In genomic region chr3:51828297-51828696, GRCh38 we compare ENCODE assay signal across 44 cellular contexts. TPM values are rescaled to one million over a fixed set of nuclear protein-coding genes. Genes with fewer than 3 reads are reported as not detected.
"Had no signal": no experiment of that assay in that cellular context is flagged by ENCODE, and none has a peak within 500 bp of the region (broad histone marks: within the 10 kb centered on the region; RNA-seq: fewer than 3 reads in every experiment).

No MANE protein-coding gene starts in this region.

- H3K36me3 Mint-ChIP-seq: activated naive CD4-positive, alpha-beta T cell treated with anti-CD3 and anti-CD28 coated beads, Interleukin-2, amount 10 ng/mL, durations not matched to agents 7 days and 5 days; activated naive CD8-positive, alpha-beta T cell treated with anti-CD3 and anti-CD28 coated beads, Interleukin-2, amount 10 ng/mL, durations not matched to agents 7 days and 5 days; brain had no signal

- H3K27ac ChIP-seq: adrenal gland, ascending aorta, body of pancreas, brain microvascular endothelial cell, breast epithelium, cardiac muscle cell had no signal

- H3K27me3 ChIP-seq: adrenal gland, ascending aorta, body of pancreas, brain microvascular endothelial cell, breast epithelium, cardiac muscle cell had no signal

- H3K27me3 Mint-ChIP-seq: activated T-helper 17 cell treated with anti-CD3 and anti-CD28 coated beads, Interleukin-2, amount 50 U/mL, for 72 hours had no signal

- H3K4me1 ChIP-seq: adrenal gland, ascending aorta, body of pancreas, breast epithelium had no signal

- H3K9me3 ChIP-seq: ascending aorta had no signal

- H3K4me3 Mint-ChIP-seq: activated naive CD4-positive, alpha-beta T cell treated with anti-CD3 and anti-CD28 coated beads for 36 hours; activated naive CD4-positive, alpha-beta T cell treated with anti-CD3 and anti-CD28 coated beads, Interleukin-2, amount 10 ng/mL, durations not matched to agents 7 days and 5 days; activated naive CD4-positive, alpha-beta T cell treated with anti-CD3 and anti-CD28 coated beads, Interleukin-2, amount 50 U/mL, for 24 hours; activated naive CD8-positive, alpha-beta T cell; activated naive CD8-positive, alpha-beta T cell treated with anti-CD3 and anti-CD28 coated beads for 36 hours; activated naive CD8-positive, alpha-beta T cell treated with anti-CD3 and anti-CD28 coated beads, Interleukin-2, amount 10 ng/mL, durations not matched to agents 7 days and 5 days; activated naive CD8-positive, alpha-beta T cell treated with anti-CD3 and anti-CD28 coated beads, Interleukin-2, amount 50 U/mL, for 24 hours; activated T-cell treated with anti-CD3 and anti-CD28 coated beads, Interleukin-2, amount 50 U/mL, for 24 hours; activated T-cell treated with anti-CD3 and anti-CD28 coated beads, Interleukin-2, amount 50 U/mL, for 4 hours; activated T-cell treated with anti-CD3 and anti-CD28 coated beads, Interleukin-2, amount 50 U/mL, for 72 hours; activated T-helper 1 cell treated with anti-CD3 and anti-CD28 coated beads, Interleukin-12 subunit alpha, Interleukin-12 subunit beta, Interleukin-2, Interleukin-4 antibody, amounts not matched to agents 30 ng/mL and 10 ng/mL and 1 ng/mL, durations not matched to agents 14 hours and 24 hours and 36 hours; activated T-helper 17 cell treated with anti-CD3 and anti-CD28 coated beads, Interleukin-2, amount 50 U/mL, for 72 hours; brain; central memory CD8-positive, alpha-beta T cell had no signal

- H3K36me3 ChIP-seq: adrenal gland, ascending aorta, brain microvascular endothelial cell, breast epithelium, cardiac muscle cell had no signal

- DNase-seq: activated effector memory CD4-positive, alpha-beta T cell treated with anti-CD3 and anti-CD28 coated beads, Interleukin-2, amount 50 U/mL, for 16 hours; activated effector memory CD4-positive, alpha-beta T cell treated with Interleukin-2 at 50 U/mL for 16 hours; activated gamma-delta T cell; activated gamma-delta T cell treated with Interleukin-2 at 50 U/mL for 16 hours; activated naive CD4-positive, alpha-beta T cell; activated naive CD4-positive, alpha-beta T cell treated with anti-CD3 and anti-CD28 coated beads for 36 hours; activated naive CD4-positive, alpha-beta T cell treated with anti-CD3 and anti-CD28 coated beads, Interleukin-2, amount 10 ng/mL, durations not matched to agents 7 days and 5 days; activated naive CD4-positive, alpha-beta T cell treated with anti-CD3 and anti-CD28 coated beads, Interleukin-2, amount 50 U/mL, for 16 hours; activated naive CD4-positive, alpha-beta T cell treated with Interleukin-2 at 50 U/mL for 16 hours; activated naive CD8-positive, alpha-beta T cell treated with anti-CD3 and anti-CD28 coated beads for 36 hours; activated naive CD8-positive, alpha-beta T cell treated with anti-CD3 and anti-CD28 coated beads, Interleukin-2, amount 10 ng/mL, durations not matched to agents 7 days and 5 days; activated naive CD8-positive, alpha-beta T cell treated with anti-CD3 and anti-CD28 coated beads, Interleukin-2, amount 50 U/mL, for 24 hours; activated T-cell treated with anti-CD3 and anti-CD28 coated beads, Interleukin-2, amount 50 U/mL, for 1 hour; activated T-cell treated with anti-CD3 and anti-CD28 coated beads, Interleukin-2, amount 50 U/mL, for 24 hours; activated T-cell treated with anti-CD3 and anti-CD28 coated beads, Interleukin-2, amount 50 U/mL, for 4 hours; activated T-cell treated with anti-CD3 and anti-CD28 coated beads, Interleukin-2, amount 50 U/mL, for 48 hours; activated T-cell treated with anti-CD3 and anti-CD28 coated beads, Interleukin-2, amount 50 U/mL, for 72 hours; adrenal gland; amniotic stem cell; amygdala; anterior cingulate cortex; aorta; body of pancreas; brain microvascular endothelial cell; caudate nucleus; central memory CD4-positive, alpha-beta T cell; cerebellar nuclear complex had no signal

- ATAC-seq: activated naive CD4-positive, alpha-beta T cell treated with anti-CD3 and anti-CD28 coated beads, Interleukin-2, amount 50 U/mL, for 72 hours; activated naive CD8-positive, alpha-beta T cell treated with anti-CD3 and anti-CD28 coated beads, Interleukin-2, amount 50 U/mL, for 24 hours; activated T-cell treated with anti-CD3 and anti-CD28 coated beads, Interleukin-2, amount 50 U/mL, for 4 hours; activated T-cell treated with anti-CD3 and anti-CD28 coated beads, Interleukin-2, amount 50 U/mL, for 72 hours; activated T-helper 17 cell treated with anti-CD3 and anti-CD28 coated beads, Interleukin-2, amount 50 U/mL, for 72 hours; body of pancreas had no signal

- FAIRE-seq: astrocyte, bronchial epithelial cell had no signal

- H3K4me1 Mint-ChIP-seq: activated T-helper 17 cell treated with anti-CD3 and anti-CD28 coated beads, Interleukin-2, amount 50 U/mL, for 72 hours; brain had no signal

- H3K4me3 ChIP-seq: adrenal gland, ascending aorta, body of pancreas, breast epithelium, cardiac muscle cell had no signal

- H3K27ac Mint-ChIP-seq: activated naive CD4-positive, alpha-beta T cell treated with anti-CD3 and anti-CD28 coated beads for 36 hours; activated naive CD4-positive, alpha-beta T cell treated with anti-CD3 and anti-CD28 coated beads, Interleukin-2, amount 10 ng/mL, durations not matched to agents 7 days and 5 days; activated naive CD4-positive, alpha-beta T cell treated with anti-CD3 and anti-CD28 coated beads, Interleukin-2, amount 50 U/mL, for 24 hours; activated naive CD4-positive, alpha-beta T cell treated with anti-CD3 and anti-CD28 coated beads, Interleukin-2, amount 50 U/mL, for 72 hours; activated naive CD8-positive, alpha-beta T cell; activated naive CD8-positive, alpha-beta T cell treated with anti-CD3 and anti-CD28 coated beads for 36 hours; activated naive CD8-positive, alpha-beta T cell treated with anti-CD3 and anti-CD28 coated beads, Interleukin-2, amount 10 ng/mL, durations not matched to agents 7 days and 5 days; activated naive CD8-positive, alpha-beta T cell treated with anti-CD3 and anti-CD28 coated beads, Interleukin-2, amount 50 U/mL, for 24 hours; activated T-cell treated with anti-CD3 and anti-CD28 coated beads, Interleukin-2, amount 50 U/mL, for 24 hours; activated T-cell treated with anti-CD3 and anti-CD28 coated beads, Interleukin-2, amount 50 U/mL, for 72 hours; activated T-helper 1 cell treated with anti-CD3 and anti-CD28 coated beads, Interleukin-12 subunit alpha, Interleukin-12 subunit beta, Interleukin-2, Interleukin-4 antibody, amounts not matched to agents 30 ng/mL and 10 ng/mL and 1 ng/mL, durations not matched to agents 14 hours and 24 hours and 36 hours; activated T-helper 17 cell treated with anti-CD3 and anti-CD28 coated beads, Interleukin-2, amount 50 U/mL, for 72 hours; activated T-helper 2 cell treated with anti-CD3 and anti-CD28 coated beads, Interferon-gamma antibody, Interleukin-2, Interleukin-4, amounts not matched to agents 10 μg/mL and 5 μg/mL and 100 μg/mL, durations not matched to agents 14 hours and 24 hours and 36 hours; brain had no signal

RNA-seq across cellular contexts. Expression of gene IQCF2, which starts 33.1 kb away (rescaled TPM):
- total RNA-seq: activated naive CD4-positive, alpha-beta T cell treated with anti-CD3 and anti-CD28 coated beads for 36 hours; activated naive CD4-positive, alpha-beta T cell treated with anti-CD3 and anti-CD28 coated beads, Interleukin-2, amount 50 U/mL, for 72 hours; activated naive CD8-positive, alpha-beta T cell treated with anti-CD3 and anti-CD28 coated beads for 36 hours; activated naive CD8-positive, alpha-beta T cell treated with anti-CD3 and anti-CD28 coated beads, Interleukin-2, amount 10 ng/mL, durations not matched to agents 7 days and 5 days; activated T-cell treated with anti-CD3 and anti-CD28 coated beads, Interleukin-2, amount 50 U/mL, for 4 hours; activated T-cell treated with anti-CD3 and anti-CD28 coated beads, Interleukin-2, amount 50 U/mL, for 72 hours; activated T-helper 1 cell treated with anti-CD3 and anti-CD28 coated beads, Interleukin-12 subunit alpha, Interleukin-12 subunit beta, Interleukin-2, Interleukin-4 antibody, amounts not matched to agents 30 ng/mL and 10 ng/mL and 1 ng/mL, durations not matched to agents 14 hours and 24 hours and 36 hours; activated T-helper 17 cell treated with anti-CD3 and anti-CD28 coated beads, Interleukin-2, amount 50 U/mL, for 72 hours; activated T-helper 2 cell treated with anti-CD3 and anti-CD28 coated beads, Interferon-gamma antibody, Interleukin-2, Interleukin-4, amounts not matched to agents 10 μg/mL and 5 μg/mL and 100 μg/mL, durations not matched to agents 14 hours and 24 hours and 36 hours; adrenal gland; aorta; ascending aorta; astrocyte; body of pancreas; breast epithelium; bronchial epithelial cell; cardiac muscle cell; cardiac septum; cerebellum; chondrocyte had no signal
- polyA plus RNA-seq: adipose tissue, adrenal gland, aorta, cardiac muscle cell had no signal

RNA-seq across cellular contexts. Expression of gene IQCF5, which starts 47.1 kb away (rescaled TPM):
- total RNA-seq: activated naive CD4-positive, alpha-beta T cell treated with anti-CD3 and anti-CD28 coated beads for 36 hours; activated naive CD4-positive, alpha-beta T cell treated with anti-CD3 and anti-CD28 coated beads, Interleukin-2, amount 50 U/mL, for 72 hours; activated naive CD8-positive, alpha-beta T cell treated with anti-CD3 and anti-CD28 coated beads for 36 hours; activated naive CD8-positive, alpha-beta T cell treated with anti-CD3 and anti-CD28 coated beads, Interleukin-2, amount 10 ng/mL, durations not matched to agents 7 days and 5 days; activated T-cell treated with anti-CD3 and anti-CD28 coated beads, Interleukin-2, amount 50 U/mL, for 4 hours; activated T-cell treated with anti-CD3 and anti-CD28 coated beads, Interleukin-2, amount 50 U/mL, for 72 hours; activated T-helper 1 cell treated with anti-CD3 and anti-CD28 coated beads, Interleukin-12 subunit alpha, Interleukin-12 subunit beta, Interleukin-2, Interleukin-4 antibody, amounts not matched to agents 30 ng/mL and 10 ng/mL and 1 ng/mL, durations not matched to agents 14 hours and 24 hours and 36 hours; activated T-helper 17 cell treated with anti-CD3 and anti-CD28 coated beads, Interleukin-2, amount 50 U/mL, for 72 hours; activated T-helper 2 cell treated with anti-CD3 and anti-CD28 coated beads, Interferon-gamma antibody, Interleukin-2, Interleukin-4, amounts not matched to agents 10 μg/mL and 5 μg/mL and 100 μg/mL, durations not matched to agents 14 hours and 24 hours and 36 hours; adrenal gland; aorta; ascending aorta; astrocyte; body of pancreas; breast epithelium; cardiac muscle cell; cardiac septum; cerebellum; chondrocyte had no signal
- polyA plus RNA-seq: adipose tissue, adrenal gland, aorta, cardiac muscle cell had no signal

RNA-seq across cellular contexts. Expression of gene IQCF6, which starts 49.3 kb away (rescaled TPM):
- total RNA-seq: activated naive CD4-positive, alpha-beta T cell treated with anti-CD3 and anti-CD28 coated beads for 36 hours; activated naive CD4-positive, alpha-beta T cell treated with anti-CD3 and anti-CD28 coated beads, Interleukin-2, amount 50 U/mL, for 72 hours; activated naive CD8-positive, alpha-beta T cell treated with anti-CD3 and anti-CD28 coated beads for 36 hours; activated naive CD8-positive, alpha-beta T cell treated with anti-CD3 and anti-CD28 coated beads, Interleukin-2, amount 10 ng/mL, durations not matched to agents 7 days and 5 days; activated T-cell treated with anti-CD3 and anti-CD28 coated beads, Interleukin-2, amount 50 U/mL, for 4 hours; activated T-cell treated with anti-CD3 and anti-CD28 coated beads, Interleukin-2, amount 50 U/mL, for 72 hours; activated T-helper 1 cell treated with anti-CD3 and anti-CD28 coated beads, Interleukin-12 subunit alpha, Interleukin-12 subunit beta, Interleukin-2, Interleukin-4 antibody, amounts not matched to agents 30 ng/mL and 10 ng/mL and 1 ng/mL, durations not matched to agents 14 hours and 24 hours and 36 hours; activated T-helper 17 cell treated with anti-CD3 and anti-CD28 coated beads, Interleukin-2, amount 50 U/mL, for 72 hours; activated T-helper 2 cell treated with anti-CD3 and anti-CD28 coated beads, Interferon-gamma antibody, Interleukin-2, Interleukin-4, amounts not matched to agents 10 μg/mL and 5 μg/mL and 100 μg/mL, durations not matched to agents 14 hours and 24 hours and 36 hours; adrenal gland; aorta; ascending aorta; astrocyte; body of pancreas; breast epithelium; bronchial epithelial cell; cardiac muscle cell; cardiac septum; cerebellum; chondrocyte had no signal
- polyA plus RNA-seq: adipose tissue, adrenal gland, aorta, cardiac muscle cell had no signal
